In genomic region chr19:8457209-8457608, GRCh38 we compare ENCODE assay signal across 25 cellular contexts. TPM values are rescaled to one million over a fixed set of nuclear protein-coding genes. Genes with fewer than 3 reads are reported as not detected.
DNase-seq lines count a peak whose midpoint lies in the region; ATAC-seq and TF ChIP-seq lines count a peak whose summit lies in the region.
"Had no signal": no experiment of that assay in that cellular context is flagged by ENCODE, and none has a peak within 500 bp of the region (broad histone marks: within the 10 kb centered on the region; RNA-seq: fewer than 3 reads in every experiment).

No MANE protein-coding gene starts in this region.

- H3K4me3 Mint-ChIP-seq in WTC11 (no peak overlapping the region), osteocyte (ENCODE audit: unreplicated experiment) (no peak overlapping the region)
- H3K4me3 Mint-ChIP-seq: activated naive CD4-positive, alpha-beta T cell treated with anti-CD3 and anti-CD28 coated beads, Interleukin-2, amount 10 ng/mL, durations not matched to agents 7 days and 5 days; T-helper 1 cell treated with Interleukin-12 subunit alpha and Interleukin-12 subunit beta and Interleukin-4 antibody, amounts not matched to agents 30 μg/mL and 1 μg/mL, for 36 hours had no signal

- peaks cover 98% of the 10 kb centered on the region for H3K36me3 ChIP-seq in BLaER1

- H3K27ac Mint-ChIP-seq in WTC11 (peak overlapping the region; percentile 15; the same call in 1 of the 2 replicates), osteocyte (ENCODE audit: unreplicated experiment) (peak overlapping the region; percentile 94)
- H3K27ac Mint-ChIP-seq: activated naive CD4-positive, alpha-beta T cell treated with anti-CD3 and anti-CD28 coated beads, Interleukin-2, amount 10 ng/mL, durations not matched to agents 7 days and 5 days; T-helper 1 cell treated with Interleukin-12 subunit alpha and Interleukin-12 subunit beta and Interleukin-4 antibody, amounts not matched to agents 30 μg/mL and 1 μg/mL, for 36 hours had no signal

- CTCF ChIA-PET in WTC11 (lab: Charles Lee), result interaction anchor here (0.6 to 2.9 kb wide), 5 partner anchors 44 to 682 kb away, joined by 3 to 17 read pairs (median 6); partner anchors contain the start of gene MARCHF2

- H3K9me3 Mint-ChIP-seq in WTC11 (no peaks in the 10 kb centered on the region), osteocyte (ENCODE audit: unreplicated experiment) (no peaks in the 10 kb centered on the region)
- H3K9me3 Mint-ChIP-seq: activated naive CD4-positive, alpha-beta T cell treated with anti-CD3 and anti-CD28 coated beads, Interleukin-2, amount 10 ng/mL, durations not matched to agents 7 days and 5 days; brain; CD4-positive, CD25-positive, alpha-beta regulatory T cell; naive thymus-derived CD8-positive, alpha-beta T cell; T-helper 1 cell treated with Interleukin-12 subunit alpha and Interleukin-12 subunit beta and Interleukin-4 antibody, amounts not matched to agents 30 μg/mL and 1 μg/mL, for 36 hours had no signal

- ATAC-seq in WTC11 (no peak), HG03139 (IDR thresholded peaks at IDR 0.05; ENCODE audit: unreplicated experiment) (no peak)
- ATAC-seq: naive thymus-derived CD8-positive, alpha-beta T cell; pancreas had no signal

- H3K9me3 ChIP-seq in BLaER1, result no peaks in the 10 kb centered on the region
- H3K9me3 ChIP-seq: MG63, pancreas had no signal

- no peaks in the 10 kb centered on the region for H3K27me3 ChIP-seq in BLaER1
- H3K27me3 ChIP-seq: MG63, pancreas had no signal

- H3K27ac ChIP-seq in BLaER1, result no peak overlapping the region
- H3K27ac ChIP-seq: pancreas had no signal

- H3K4me1 Mint-ChIP-seq in WTC11 (peaks cover 97% of the 10 kb centered on the region), osteocyte (ENCODE audit: unreplicated experiment) (peaks cover 83% of the 10 kb centered on the region)

- H4K20me1 ChIP-seq in BLaER1, result peaks cover 100% of the 10 kb centered on the region

- peak; percentile 30 for DNase-seq in DMS 273 (lab: John Stamatoyannopoulos, UW; ENCODE audit: unreplicated experiment)
- no peak for DNase-seq in DMS 273 treated with DMSO at 0.1 percent for 48 hours (lab: John Stamatoyannopoulos, UW)
- no peak for DNase-seq in WTC11 (ENCODE audit: low spot score)
- no peak for DNase-seq in osteocyte (ENCODE audit: extremely low spot score, unreplicated experiment)
- no peak for DNase-seq in NOMO-1 treated with dmso at 0.1 percent for 144 hours (lab: John Stamatoyannopoulos, UW; ENCODE audit: unreplicated experiment)
- no peak for DNase-seq in GF-D8 (lab: John Stamatoyannopoulos, UW)
- DNase-seq: 8988T; activated CD4-positive, CD25-positive, alpha-beta regulatory T cell treated with anti-CD3 and anti-CD28 coated beads, Interleukin-2, amount 50 U/mL, for 72 hours; activated naive CD4-positive, alpha-beta T cell treated with anti-CD3 and anti-CD28 coated beads, Interleukin-2, amount 10 ng/mL, durations not matched to agents 7 days and 5 days; activated T-cell treated with anti-CD3 and anti-CD28 coated beads, Interleukin-2, amount 50 U/mL, for 48 hours; CD4-positive, CD25-positive, alpha-beta regulatory T cell; MG63; naive thymus-derived CD8-positive, alpha-beta T cell; NCI-H1105 treated with DMSO at 0.1 percent for 48 hours; NCI-H1930; NCI-H526; pancreas; RPMI8226; stimulated activated CD4-positive, alpha-beta T cell treated with anti-CD3 and anti-CD28 coated beads, Interleukin-2, amount 100 ng/mL, for 24 hours had no signal

- H3K36me3 Mint-ChIP-seq in WTC11 (peaks cover 38% of the 10 kb centered on the region), osteocyte (ENCODE audit: unreplicated experiment) (peaks cover 24% of the 10 kb centered on the region)

- H3K4me3 ChIP-seq in BLaER1, result no peak overlapping the region
- H3K4me3 ChIP-seq: MG63, pancreas had no signal

- H3K9ac ChIP-seq in BLaER1, result no peak overlapping the region

- 0 out of 2 replicates have a peak overlapping the region, but pooled peaks have one; percentile 1 for H3K4me2 ChIP-seq in BLaER1

- no peaks in the 10 kb centered on the region for H3K27me3 Mint-ChIP-seq in WTC11 (ENCODE audit: low read depth)
- no peaks in the 10 kb centered on the region for H3K27me3 Mint-ChIP-seq in osteocyte (ENCODE audit: unreplicated experiment)
- H3K27me3 Mint-ChIP-seq: activated naive CD4-positive, alpha-beta T cell treated with anti-CD3 and anti-CD28 coated beads, Interleukin-2, amount 10 ng/mL, durations not matched to agents 7 days and 5 days; brain; CD4-positive, CD25-positive, alpha-beta regulatory T cell; naive thymus-derived CD8-positive, alpha-beta T cell had no signal

- H3K4me1 ChIP-seq in BLaER1, result peaks cover 73% of the 10 kb centered on the region

- no peak for TF ChIP-seq CTCF in WTC11 (IDR thresholded peaks at IDR 0.05)
- TF ChIP-seq CTCF in osteocyte (IDR thresholded peaks at IDR 0.05), result no peak

- POLR2A ChIA-PET in WTC11 (lab: Charles Lee), result no interaction called here

TF ChIP-seq in WTC11, 78 proteins besides CTCF, POLR2A, EP300 and RAD21 (continues in another document):
- no peak for TF ChIP-seq ZNF423 (CRISPR knock-in tag; IDR thresholded peaks at IDR 0.05)
- no peak for TF ChIP-seq ZNF138 (CRISPR knock-in tag; conservative IDR thresholded peaks at IDR 0.05)
- TF ChIP-seq AR (CRISPR knock-in tag; IDR thresholded peaks at IDR 0.05), result no peak
- TF ChIP-seq SMAD4 (CRISPR knock-in tag; IDR thresholded peaks at IDR 0.05), result no peak
- no peak for TF ChIP-seq ZNF396 (CRISPR knock-in tag; IDR thresholded peaks at IDR 0.05; ENCODE audit: borderline replicate concordance)
- TF ChIP-seq AFF4 (CRISPR knock-in tag; IDR thresholded peaks at IDR 0.05; ENCODE audit: borderline replicate concordance), result no peak

RNA-seq across cellular contexts. Expression of gene HNRNPM, which starts 12.4 kb away (rescaled TPM):
- total RNA-seq in WTC11 (2021) (309 to 416 TPM (median 343 TPM) in 3 replicates), osteocyte (154 and 156 TPM in 2 replicates)

RNA-seq across cellular contexts. Expression of gene MARCHF2, which starts 44.1 kb away (rescaled TPM):
- total RNA-seq in WTC11 (2021) (20.2 to 30.4 TPM (median 27.5 TPM) in 3 replicates), osteocyte (45.0 and 50.6 TPM in 2 replicates)

RNA-seq across cellular contexts. Expression of gene PRAM1, which starts 45.2 kb away (rescaled TPM):
- total RNA-seq in WTC11 (2021), result 0.46 to 1.1 TPM (median 0.66 TPM) in 3 replicates
- 0.24 and 0.42 TPM in 2 replicates for total RNA-seq in osteocyte
- total RNA-seq: glomerular endothelial cell, SK-MEL-5 had no signal

RNA-seq across cellular contexts. Expression of gene ZNF414, which starts 56.8 kb away (rescaled TPM):
- total RNA-seq in WTC11 (2021), result 38.2 to 47.4 TPM (median 46.1 TPM) in 3 replicates
- total RNA-seq in osteocyte, result 23.9 and 29.9 TPM in 2 replicates
